In genomic region chr6:27924179-27924578, GRCh38 we compare ENCODE assay signal across 33 cellular contexts. TPM values are rescaled to one million over a fixed set of nuclear protein-coding genes. Genes with fewer than 3 reads are reported as not detected.
"Had no signal": no experiment of that assay in that cellular context is flagged by ENCODE, and none has a peak within 500 bp of the region (broad histone marks: within the 10 kb centered on the region; RNA-seq: fewer than 3 reads in every experiment).

No MANE protein-coding gene starts in this region.

- H3K9me3 ChIP-seq: esophagus muscularis mucosa, heart right ventricle had no signal

- H3K27me3 ChIP-seq: brain microvascular endothelial cell had no signal

- FAIRE-seq: astrocyte, bronchial epithelial cell had no signal

- H3K4me3 ChIP-seq: coronary artery, dorsolateral prefrontal cortex, esophagus muscularis mucosa, gastroesophageal sphincter, heart right ventricle had no signal

- DNase-seq: activated CD4-positive, alpha-beta memory T cell treated with anti-CD3 and anti-CD28 coated beads, Interleukin-2, amount 10 ng/mL, durations not matched to agents 7 days and 5 days; activated CD4-positive, alpha-beta T cell treated with anti-CD3 and anti-CD28 coated beads for 36 hours; activated CD4-positive, alpha-beta T cell treated with anti-CD3 and anti-CD28 coated beads, Interleukin-2, amount 10 ng/mL, durations not matched to agents 7 days and 5 days; activated CD4-positive, alpha-beta T cell treated with anti-CD3 and anti-CD28 coated beads, Interleukin-2, amount 50 U/mL, for 4 hours; activated CD4-positive, CD25-positive, alpha-beta regulatory T cell; activated CD4-positive, CD25-positive, alpha-beta regulatory T cell treated with anti-CD3 and anti-CD28 coated beads, Interleukin-2, amount 50 U/mL, for 72 hours; activated CD8-positive, alpha-beta memory T cell treated with anti-CD3 and anti-CD28 coated beads, Interleukin-2, amount 50 U/mL, for 48 hours; activated effector memory CD4-positive, alpha-beta T cell treated with Interleukin-2 at 50 U/mL for 16 hours; activated gamma-delta T cell treated with Interleukin-2 at 50 U/mL for 16 hours; activated naive CD4-positive, alpha-beta T cell treated with anti-CD3 and anti-CD28 coated beads, Interleukin-2, amount 50 U/mL, for 16 hours; activated naive CD4-positive, alpha-beta T cell treated with Interleukin-2 at 50 U/mL for 16 hours; activated T-cell treated with anti-CD3 and anti-CD28 coated beads, Interleukin-2, amount 50 U/mL, for 4 hours; amniotic stem cell; anterior cingulate cortex; brain microvascular endothelial cell; dorsolateral prefrontal cortex; effector memory CD4-positive, alpha-beta T cell; endodermal cell; erythroblast; foreskin melanocyte; heart right ventricle; T-helper 2 cell had no signal

- H3K36me3 ChIP-seq: brain microvascular endothelial cell, esophagus muscularis mucosa, gastroesophageal sphincter, heart right ventricle had no signal

- H3K27ac ChIP-seq: brain microvascular endothelial cell, coronary artery, dorsolateral prefrontal cortex, esophagus muscularis mucosa, gastroesophageal sphincter, heart right ventricle had no signal

- ATAC-seq: activated CD4-positive, alpha-beta T cell treated with anti-CD3 and anti-CD28 coated beads for 36 hours; activated T-cell treated with anti-CD3 and anti-CD28 coated beads, Interleukin-2, amount 50 U/mL, for 4 hours; activated T-helper 17 cell treated with anti-CD3 and anti-CD28 coated beads, Interleukin-2, amount 50 U/mL, for 72 hours; gastroesophageal sphincter; heart right ventricle had no signal

- H3K4me1 ChIP-seq: esophagus muscularis mucosa, gastroesophageal sphincter, heart right ventricle had no signal

RNA-seq across cellular contexts. Expression of gene OR2B2, which starts 12.0 kb away (rescaled TPM):
- total RNA-seq: activated CD4-positive, alpha-beta memory T cell treated with anti-CD3 and anti-CD28 coated beads, Interleukin-2, amount 10 ng/mL, durations not matched to agents 7 days and 5 days; activated CD4-positive, alpha-beta T cell treated with anti-CD3 and anti-CD28 coated beads for 36 hours; activated CD4-positive, alpha-beta T cell treated with anti-CD3 and anti-CD28 coated beads, Interleukin-2, amount 10 ng/mL, durations not matched to agents 7 days and 5 days; activated T-cell treated with anti-CD3 and anti-CD28 coated beads, Interleukin-2, amount 50 U/mL, for 4 hours; activated T-helper 17 cell treated with anti-CD3 and anti-CD28 coated beads, Interleukin-2, amount 50 U/mL, for 72 hours; astrocyte; bronchial epithelial cell; cardiac septum; cerebellum; dorsolateral prefrontal cortex; endodermal cell; esophagus muscularis mucosa; gastroesophageal sphincter; glomerular endothelial cell; heart right ventricle; T-helper 1 cell treated with Interleukin-12 subunit alpha and Interleukin-12 subunit beta and Interleukin-4 antibody, amounts not matched to agents 30 ng/mL and 1 ng/mL, for 36 hours had no signal
- polyA plus RNA-seq: adipose tissue, heart right ventricle had no signal

RNA-seq across cellular contexts. Expression of gene OR2B6, which starts 32.9 kb away (rescaled TPM):
- total RNA-seq: activated CD4-positive, alpha-beta memory T cell treated with anti-CD3 and anti-CD28 coated beads, Interleukin-2, amount 10 ng/mL, durations not matched to agents 7 days and 5 days; activated CD4-positive, alpha-beta T cell treated with anti-CD3 and anti-CD28 coated beads for 36 hours; activated CD4-positive, alpha-beta T cell treated with anti-CD3 and anti-CD28 coated beads, Interleukin-2, amount 10 ng/mL, durations not matched to agents 7 days and 5 days; activated T-cell treated with anti-CD3 and anti-CD28 coated beads, Interleukin-2, amount 50 U/mL, for 4 hours; astrocyte; bronchial epithelial cell; cardiac septum; cerebellum; dorsolateral prefrontal cortex; endodermal cell; esophagus muscularis mucosa; gastroesophageal sphincter; glomerular endothelial cell; heart right ventricle; T-helper 1 cell treated with Interleukin-12 subunit alpha and Interleukin-12 subunit beta and Interleukin-4 antibody, amounts not matched to agents 30 ng/mL and 1 ng/mL, for 36 hours had no signal
- polyA plus RNA-seq: adipose tissue, heart right ventricle had no signal
